ENCODE assay signal across 8 cellular contexts in genomic region chr15:82597815-82598214, GRCh38.
"Had no signal": no experiment of that assay in that cellular context is flagged by ENCODE, and none has a peak within 500 bp of the region (broad histone marks: within the 10 kb centered on the region; RNA-seq: fewer than 3 reads in every experiment).

No MANE protein-coding gene starts in this region.

- H3K36me3 ChIP-seq: HAP-1 had no signal

- H3K9me3 ChIP-seq: HAP-1 had no signal

- H3K4me3 ChIP-seq: GM23248, HAP-1 had no signal

- H2AFZ ChIP-seq: GM23248 had no signal

- ATAC-seq: HCT116, HepG2 had no signal

- H3K9ac ChIP-seq: GM23248 had no signal

- H3K4me1 ChIP-seq: HAP-1 had no signal

- H3K27ac ChIP-seq: GM23248, HL-60 had no signal

- DNase-seq: GM23248, GOT3, H7, HFFc6 had no signal
